1 cellular context compared by ENCODE assay signal in the genomic region with DNA sequence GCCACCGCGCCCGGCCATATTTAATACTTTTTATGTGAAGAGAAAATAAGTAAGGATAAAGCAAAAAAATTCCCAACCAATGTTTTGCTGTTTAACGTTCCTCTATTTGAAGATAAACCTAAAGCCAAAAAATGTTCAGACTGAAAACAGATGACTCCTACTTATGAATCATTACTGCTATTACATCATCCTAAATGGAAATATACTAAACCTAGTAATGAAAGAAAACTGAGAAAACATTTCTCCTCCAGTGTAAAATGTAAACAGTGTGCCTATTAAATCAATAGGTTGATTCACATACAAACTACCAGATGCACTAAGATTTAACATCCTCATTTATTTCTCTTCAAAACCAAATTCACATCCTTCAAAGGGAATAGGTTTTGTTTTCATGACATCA.
TF ChIP-seq lines count a peak whose summit lies in the region.

No MANE protein-coding gene starts in this region.

TF ChIP-seq in GM23338, 12 proteins besides CTCF, POLR2A, EP300 and RAD21 (continued from another document):
- TF ChIP-seq ZNF462 (CRISPR knock-in tag; IDR thresholded peaks at IDR 0.05) (no peak), JUNB (IDR thresholded peaks at IDR 0.05; ENCODE audit: unreplicated experiment) (no peak), ZNF114 (CRISPR knock-in tag; IDR thresholded peaks at IDR 0.05) (no peak), ZNF331 (CRISPR knock-in tag; IDR thresholded peaks at IDR 0.05; ENCODE audit: low read depth) (no peak), STAT1 (IDR thresholded peaks at IDR 0.05; ENCODE audit: unreplicated experiment) (no peak), NANOG (IDR thresholded peaks at IDR 0.05; ENCODE audit: borderline replicate concordance) (no peak), CREB1 (CRISPR knock-in tag; IDR thresholded peaks at IDR 0.05; ENCODE audit: low read depth) (no peak), EZH2 (IDR thresholded peaks at IDR 0.05; ENCODE audit: low read depth, unreplicated experiment) (no peak)
- TF ChIP-seq, protein P1, sequence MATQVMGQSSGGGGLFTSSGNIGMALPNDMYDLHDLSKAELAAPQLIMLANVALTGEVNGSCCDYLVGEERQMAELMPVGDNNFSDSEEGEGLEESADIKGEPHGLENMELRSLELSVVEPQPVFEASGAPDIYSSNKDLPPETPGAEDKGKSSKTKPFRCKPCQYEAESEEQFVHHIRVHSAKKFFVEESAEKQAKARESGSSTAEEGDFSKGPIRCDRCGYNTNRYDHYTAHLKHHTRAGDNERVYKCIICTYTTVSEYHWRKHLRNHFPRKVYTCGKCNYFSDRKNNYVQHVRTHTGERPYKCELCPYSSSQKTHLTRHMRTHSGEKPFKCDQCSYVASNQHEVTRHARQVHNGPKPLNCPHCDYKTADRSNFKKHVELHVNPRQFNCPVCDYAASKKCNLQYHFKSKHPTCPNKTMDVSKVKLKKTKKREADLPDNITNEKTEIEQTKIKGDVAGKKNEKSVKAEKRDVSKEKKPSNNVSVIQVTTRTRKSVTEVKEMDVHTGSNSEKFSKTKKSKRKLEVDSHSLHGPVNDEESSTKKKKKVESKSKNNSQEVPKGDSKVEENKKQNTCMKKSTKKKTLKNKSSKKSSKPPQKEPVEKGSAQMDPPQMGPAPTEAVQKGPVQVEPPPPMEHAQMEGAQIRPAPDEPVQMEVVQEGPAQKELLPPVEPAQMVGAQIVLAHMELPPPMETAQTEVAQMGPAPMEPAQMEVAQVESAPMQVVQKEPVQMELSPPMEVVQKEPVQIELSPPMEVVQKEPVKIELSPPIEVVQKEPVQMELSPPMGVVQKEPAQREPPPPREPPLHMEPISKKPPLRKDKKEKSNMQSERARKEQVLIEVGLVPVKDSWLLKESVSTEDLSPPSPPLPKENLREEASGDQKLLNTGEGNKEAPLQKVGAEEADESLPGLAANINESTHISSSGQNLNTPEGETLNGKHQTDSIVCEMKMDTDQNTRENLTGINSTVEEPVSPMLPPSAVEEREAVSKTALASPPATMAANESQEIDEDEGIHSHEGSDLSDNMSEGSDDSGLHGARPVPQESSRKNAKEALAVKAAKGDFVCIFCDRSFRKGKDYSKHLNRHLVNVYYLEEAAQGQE (IDR thresholded peaks at IDR 0.05; ENCODE audit: unreplicated experiment) = no peak
